In the genomic region with DNA sequence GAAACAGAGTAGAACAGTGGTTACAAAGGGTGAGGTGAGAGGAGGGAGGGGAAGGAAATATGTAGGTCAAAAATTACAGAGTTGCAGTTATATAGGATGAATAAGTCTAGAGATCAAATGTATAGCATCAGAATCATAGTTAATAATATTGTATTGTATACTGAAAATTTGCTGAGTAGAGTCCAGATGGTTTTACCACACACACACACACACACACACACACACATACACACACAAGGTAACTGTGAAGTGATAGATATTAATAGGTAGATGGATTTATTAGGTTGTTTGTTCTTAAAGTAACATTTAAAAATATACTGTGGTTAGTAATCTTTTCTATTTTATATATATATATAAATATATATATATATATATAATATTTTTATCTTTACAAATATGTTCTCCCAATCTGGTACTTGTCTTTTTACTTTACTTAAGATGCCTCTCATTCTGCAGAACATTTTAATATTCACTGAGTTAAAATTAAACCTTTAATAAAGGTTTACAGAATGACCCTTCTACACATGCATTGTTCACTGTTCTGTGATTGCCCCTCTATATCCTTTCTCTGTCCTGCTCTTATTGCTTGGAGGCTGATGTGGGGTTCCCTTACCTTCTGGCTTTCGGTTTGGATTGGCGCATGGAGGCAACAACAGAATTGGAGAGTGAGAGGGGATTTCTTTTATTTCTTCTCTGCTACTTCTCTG, we compare ENCODE assay signal across 13 cellular contexts. TPM values are rescaled to one million over a fixed set of nuclear protein-coding genes. Genes with fewer than 3 reads are reported as not detected.
A peak's percentile ranks its signal among the peaks of the same experiment; 100 is the strongest.
DNase-seq lines count a peak whose midpoint lies in the region; FAIRE-seq and TF ChIP-seq lines count a peak whose summit lies in the region.
"Had no signal": no experiment of that assay in that cellular context is flagged by ENCODE, and none has a peak within 500 bp of the region (broad histone marks: within the 10 kb centered on the region; RNA-seq: fewer than 3 reads in every experiment).

No MANE protein-coding gene starts in this region.

- H3K9me1 ChIP-seq in endothelial cell of umbilical vein (replicated peaks; ENCODE audit: control insufficient read depth, extremely low read depth, insufficient read depth, low read length): no peaks in the 10 kb centered on the region

- BruUV-seq in endothelial cell of umbilical vein (replicated peaks; lab: Mats Ljungman, UMichigan) (no TSS peak), Caco-2 (replicated peaks; lab: Mats Ljungman, UMichigan) (no TSS peak)

- H3K4me2 ChIP-seq in OCI-LY3 (ENCODE audit: low read length) (no peak overlapping the region), endothelial cell of umbilical vein (ENCODE audit: insufficient read depth, low read length) (peak overlapping the region; percentile 70)

- H3K27ac ChIP-seq in OCI-LY3 (ENCODE audit: low read length) (no peak overlapping the region), endothelial cell of umbilical vein (ENCODE audit: insufficient read depth, low read depth, low read length) (peak overlapping the region; percentile 62)
- H3K27ac ChIP-seq: HL-60, SK-N-MC had no signal

- H3K4me1 Mint-ChIP-seq in nephron (no peaks in the 10 kb centered on the region), Caco-2 (ENCODE audit: low read depth, unreplicated experiment) (no peaks in the 10 kb centered on the region)

- H4K20me1 ChIP-seq in OCI-LY3 (ENCODE audit: insufficient read depth, low read length): no peaks in the 10 kb centered on the region
- no peaks in the 10 kb centered on the region for H4K20me1 ChIP-seq in endothelial cell of umbilical vein (replicated peaks; ENCODE audit: control insufficient read depth, extremely low read depth, insufficient read depth, low read length)

- peak; percentile 42 for DNase-seq in DMS53 treated with DMSO at 0.1 percent for 48 hours (lab: John Stamatoyannopoulos, UW; ENCODE audit: unreplicated experiment)
- DNase-seq in endothelial cell of umbilical vein (ENCODE audit: low read depth, low spot score): peak; percentile 37
- no peak for DNase-seq in NAMALWA (ENCODE audit: low spot score)
- no peak for DNase-seq in SKM-1 treated with dmso at 0.1 percent for 144 hours (lab: John Stamatoyannopoulos, UW; ENCODE audit: unreplicated experiment)
- no peak for DNase-seq in C1 segment of cervical spinal cord (lab: John Stamatoyannopoulos, UW)
- DNase-seq in Caco-2: no peak
- DNase-seq: caudate nucleus, GOT3, retina had no signal

- no peak for FAIRE-seq in endothelial cell of umbilical vein (lab: Jason Lieb, UNC)

- CTCF ChIA-PET in endothelial cell of umbilical vein (lab: Charles Lee): no interaction called here
- CTCF ChIA-PET in Caco-2 (lab: Charles Lee): no interaction called here

- H3K27ac Mint-ChIP-seq in nephron (no peak overlapping the region), Caco-2 (ENCODE audit: unreplicated experiment) (no peak overlapping the region)

- no peak overlapping the region for H3K9ac ChIP-seq in OCI-LY3 (ENCODE audit: low read length)
- H3K9ac ChIP-seq in endothelial cell of umbilical vein (replicated peaks; ENCODE audit: extremely low read depth, insufficient read depth, low read length): peak overlapping the region; percentile 77

- no peaks in the 10 kb centered on the region for H3K79me2 ChIP-seq in OCI-LY3 (ENCODE audit: low read length)
- H3K79me2 ChIP-seq in endothelial cell of umbilical vein (ENCODE audit: control insufficient read depth, insufficient read depth, low read length): peaks cover 14% of the 10 kb centered on the region

- no peaks in the 10 kb centered on the region for H3K36me3 ChIP-seq in OCI-LY3 (replicated peaks; ENCODE audit: low read depth, low read length)
- H3K36me3 ChIP-seq in endothelial cell of umbilical vein (ENCODE audit: control insufficient read depth in 2 of 2, extremely low read depth in 1 of 2, insufficient read depth in 2 of 2, low read length in 2 of 2): no peaks in the 10 kb centered on the region
- no peaks in the 10 kb centered on the region for H3K36me3 ChIP-seq in Caco-2 (ENCODE audit: control insufficient read depth, insufficient read depth, low read length)

- H3K4me1 ChIP-seq in OCI-LY3 (ENCODE audit: low read length) (no peaks in the 10 kb centered on the region), endothelial cell of umbilical vein (ENCODE audit: control insufficient read depth, extremely low read depth, insufficient read depth, low read length) (no peaks in the 10 kb centered on the region), Caco-2 (no peaks in the 10 kb centered on the region)

- no peaks in the 10 kb centered on the region for H3K27me3 Mint-ChIP-seq in nephron (ENCODE audit: low read depth)
- no peaks in the 10 kb centered on the region for H3K27me3 Mint-ChIP-seq in Caco-2 (ENCODE audit: insufficient read depth, unreplicated experiment)

- POLR2A ChIA-PET in endothelial cell of umbilical vein (lab: Charles Lee): no interaction called here
- POLR2A ChIA-PET in Caco-2 (lab: Charles Lee): no interaction called here

- H3K4me3 ChIP-seq in OCI-LY3 (ENCODE audit: low read length) (no peak overlapping the region), endothelial cell of umbilical vein (replicated peaks in 1 of 3; ENCODE audit: insufficient read depth in 1 of 3, low read depth in 1 of 3, low read length in 3 of 3) (peak overlapping the region; percentile 36 to 88 (median 56)), Caco-2 (ENCODE audit: low read depth, low read length) (no peak overlapping the region)
- H3K4me3 ChIP-seq: SK-N-MC had no signal

- 0 out of 2 replicates have a peak overlapping the region, but pooled peaks have one; percentile 37 for H2AFZ ChIP-seq in OCI-LY3 (ENCODE audit: low read depth, low read length)
- H2AFZ ChIP-seq in endothelial cell of umbilical vein (ENCODE audit: low read depth, low read length): peak overlapping the region; percentile 1

- H3K9me3 ChIP-seq in OCI-LY3 (ENCODE audit: insufficient read depth, low read length) (no peaks in the 10 kb centered on the region), endothelial cell of umbilical vein (replicated peaks; ENCODE audit: control insufficient read depth, insufficient read depth, low read length) (no peaks in the 10 kb centered on the region), Caco-2 (no peaks in the 10 kb centered on the region)

- TF ChIP-seq CTCF in OCI-LY3 (IDR thresholded peaks at IDR 0.05; ENCODE audit: low read depth, low read length) (no peak), endothelial cell of umbilical vein (IDR thresholded peaks at IDR 0.05; ENCODE audit: extremely low read depth in 1 of 2, insufficient read depth in 1 of 2, low read depth in 1 of 2, low read length in 2 of 2) (no peak), nephron (IDR thresholded peaks at IDR 0.05; ENCODE audit: unreplicated experiment in 3 of 3) (no peak), Caco-2 (IDR thresholded peaks at IDR 0.05; ENCODE audit: insufficient read depth in 1 of 2, low read depth in 1 of 2, low read length in 1 of 2, severe bottlenecking in 1 of 2, unreplicated experiment in 1 of 2) (no peak)

- H3K4me3 Mint-ChIP-seq in nephron (peak overlapping the region; percentile 10 to 68 (median 49)), Caco-2 (ENCODE audit: unreplicated experiment) (no peak overlapping the region)

- intact Hi-C loops in endothelial cell of umbilical vein (cut with micrococcal nuclease) (no loop called here), Caco-2 (cut with micrococcal nuclease; ENCODE audit: unreplicated experiment) (no loop called here)

- H3K36me3 Mint-ChIP-seq in nephron (ENCODE audit: low read depth) (no peaks in the 10 kb centered on the region), Caco-2 (ENCODE audit: insufficient read depth, unreplicated experiment) (no peaks in the 10 kb centered on the region)

- H3K9me3 Mint-ChIP-seq in nephron (peaks cover 6% of the 10 kb centered on the region), Caco-2 (ENCODE audit: unreplicated experiment) (no peaks in the 10 kb centered on the region)

- H3K27me3 ChIP-seq in OCI-LY3 (ENCODE audit: low read depth, low read length) (no peaks in the 10 kb centered on the region), endothelial cell of umbilical vein (ENCODE audit: control insufficient read depth in 2 of 2, insufficient read depth in 2 of 2, low read length in 2 of 2) (no peaks in the 10 kb centered on the region), Caco-2 (replicated peaks; ENCODE audit: control insufficient read depth, insufficient read depth, low read length) (no peaks in the 10 kb centered on the region)

- no peak for TF ChIP-seq POLR2A in endothelial cell of umbilical vein (IDR thresholded peaks at IDR 0.05; ENCODE audit: low read depth, low read length)

- dilution Hi-C loops in endothelial cell of umbilical vein (cut with MboI; ENCODE audit: extremely low pct_ligation_motif_present, low sequenced_read_pairs): no loop called here

TF ChIP-seq in endothelial cell of umbilical vein, 7 proteins besides CTCF, POLR2A, EP300 and RAD21:
- no peak for TF ChIP-seq MYC (IDR thresholded peaks at IDR 0.05; ENCODE audit: low read depth, low read length)
- no peak for TF ChIP-seq JUN (IDR thresholded peaks at IDR 0.05; ENCODE audit: borderline replicate concordance, insufficient read depth, insufficient read length, low read depth)
- no peak for TF ChIP-seq GATA2 (IDR thresholded peaks at IDR 0.05; ENCODE audit: insufficient read depth, insufficient read length, low read depth, low read length)
- TF ChIP-seq FOS (IDR thresholded peaks at IDR 0.05; ENCODE audit: borderline replicate concordance, insufficient read depth, low read length): no peak
- no peak for TF ChIP-seq MAX (IDR thresholded peaks at IDR 0.05; ENCODE audit: insufficient read depth, insufficient read length)
- no peak for TF ChIP-seq EZH2 (IDR thresholded peaks at IDR 0.05; ENCODE audit: borderline replicate concordance, low read depth, low read length, severe bottlenecking)
- no peak for TF ChIP-seq POLR2AphosphoS5 (IDR thresholded peaks at IDR 0.05; ENCODE audit: insufficient read depth, low read depth, low read length)

RNA-seq across cellular contexts. Expression of gene PTCHD4, which starts 0.4 kb away (rescaled TPM):
- total RNA-seq in endothelial cell of umbilical vein (1.9 and 2.0 TPM in 2 replicates), Caco-2 (2022) (not detected in 2 replicates)
- 1.3 and 1.5 TPM in 2 replicates for polyA plus RNA-seq in endothelial cell of umbilical vein
- polyA plus RNA-seq in endothelial cell of umbilical vein (2011; cell fraction: cytosol; rRNA removed): 0.90 and 1.1 TPM in 2 replicates
- 2.0 and 2.1 TPM in 2 replicates for polyA plus RNA-seq in endothelial cell of umbilical vein (2011; cell fraction: nucleus; rRNA removed)
- polyA plus RNA-seq in endothelial cell of umbilical vein (2012): 2.6 and 5.8 TPM in 2 replicates
- polyA minus RNA-seq in endothelial cell of umbilical vein: 3.6 and 4.2 TPM in 2 replicates
- polyA minus RNA-seq in endothelial cell of umbilical vein (2011; cell fraction: cytosol; rRNA and poly(A)+ RNA removed): not detected
- 7.7 and 8.4 TPM in 2 replicates for polyA minus RNA-seq in endothelial cell of umbilical vein (2011; cell fraction: nucleus; rRNA and poly(A)+ RNA removed)

Comparison
In these comparisons a context has a peak if more than half of its experiments do, and no peak if none do; other contexts are left out.
1. DNase-seq: peak in DMS53 treated with DMSO at 0.1 percent for 48 hours (single experiment) and endothelial cell of umbilical vein (single experiment); none in NAMALWA (single experiment), SKM-1 treated with dmso at 0.1 percent for 144 hours (single experiment), C1 segment of cervical spinal cord (0 of 14) and Caco-2 (0 of 2).
2. H3K4me3 ChIP-seq: peak in endothelial cell of umbilical vein (3 of 3); none in OCI-LY3 (single experiment) and Caco-2 (single experiment).